Comparison of ENCODE assay signal across 29 cellular contexts in the genomic region with DNA sequence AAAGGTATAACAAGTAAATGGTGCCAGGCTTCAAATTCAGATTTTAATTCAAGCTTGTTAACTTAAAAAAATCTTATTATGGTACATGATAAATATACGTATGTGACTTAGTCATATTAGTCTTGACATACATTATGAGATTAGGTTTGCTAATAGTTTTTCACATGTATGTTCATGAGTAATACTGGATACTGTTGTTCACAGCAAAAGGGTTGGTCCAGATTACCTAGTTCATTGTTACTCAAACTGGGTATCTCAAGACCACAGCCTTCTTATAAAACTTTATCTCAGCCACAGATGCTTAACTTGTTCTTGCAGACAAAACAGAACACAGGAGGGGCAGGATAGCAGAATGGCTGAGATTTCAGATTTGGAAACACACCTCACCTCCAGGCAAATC.
"Had no signal": no experiment of that assay in that cellular context is flagged by ENCODE, and none has a peak within 500 bp of the region (broad histone marks: within the 10 kb centered on the region; RNA-seq: fewer than 3 reads in every experiment).

No MANE protein-coding gene starts in this region.

- H3K4me3 ChIP-seq: body of pancreas, esophagus muscularis mucosa, gastroesophageal sphincter had no signal

- H3K27ac ChIP-seq: body of pancreas, esophagus muscularis mucosa, gastroesophageal sphincter, WERI-Rb-1 had no signal

- ATAC-seq: activated T-cell treated with anti-CD3 and anti-CD28 coated beads, Interleukin-2, amount 50 U/mL, for 72 hours; body of pancreas; effector memory CD8-positive, alpha-beta T cell; gastroesophageal sphincter; T-helper 17 cell had no signal

- FAIRE-seq: colon had no signal

- H3K27me3 ChIP-seq: body of pancreas, esophagus muscularis mucosa, gastroesophageal sphincter had no signal

- DNase-seq: activated B cell treated with CpG ODN at 0.5 μM for 24 hours; activated CD4-positive, alpha-beta memory T cell treated with anti-CD3 and anti-CD28 coated beads, Interleukin-2, amount 10 ng/mL, durations not matched to agents 7 days and 5 days; activated CD4-positive, alpha-beta T cell treated with anti-CD3 and anti-CD28 coated beads for 4 hours; activated CD4-positive, alpha-beta T cell treated with anti-CD3 and anti-CD28 coated beads, Interleukin-2, amount 10 ng/mL, durations not matched to agents 7 days and 5 days; activated CD4-positive, alpha-beta T cell treated with anti-CD3 and anti-CD28 coated beads, Interleukin-2, amount 50 U/mL, for 4 hours; activated CD8-positive, alpha-beta memory T cell treated with anti-CD3 and anti-CD28 coated beads, Interleukin-2, amount 50 U/mL, for 48 hours; activated gamma-delta T cell; activated naive CD4-positive, alpha-beta T cell; activated naive CD4-positive, alpha-beta T cell treated with anti-CD3 and anti-CD28 coated beads, Interleukin-2, amount 10 ng/mL, durations not matched to agents 7 days and 5 days; activated naive CD8-positive, alpha-beta T cell treated with anti-CD3 and anti-CD28 coated beads, Interleukin-2, amount 10 ng/mL, durations not matched to agents 7 days and 5 days; activated T-cell treated with anti-CD3 and anti-CD28 coated beads for 4 hours; activated T-cell treated with anti-CD3 and anti-CD28 coated beads, Interleukin-2, amount 50 U/mL, for 24 hours; activated T-cell treated with anti-CD3 and anti-CD28 coated beads, Interleukin-2, amount 50 U/mL, for 72 hours; amniotic stem cell; anterior cingulate cortex; body of pancreas; caudate nucleus; cortex of kidney; dermis blood vessel endothelial cell; effector CD4-positive, alpha-beta T cell; effector memory CD8-positive, alpha-beta T cell; foreskin melanocyte; T-helper 1 cell; T-helper 17 cell; T1000; WERI-Rb-1 had no signal

- H3K9me3 ChIP-seq: body of pancreas, esophagus muscularis mucosa, gastroesophageal sphincter had no signal

- H3K4me1 ChIP-seq: body of pancreas, esophagus muscularis mucosa, gastroesophageal sphincter had no signal
